12 cellular contexts compared by ENCODE assay signal in genomic region chr12:75666980-75667359, GRCh38.
DNase-seq lines count a peak whose midpoint lies in the region; ATAC-seq, FAIRE-seq and TF ChIP-seq lines count a peak whose summit lies in the region.
"Had no signal": no experiment of that assay in that cellular context is flagged by ENCODE, and none has a peak within 500 bp of the region (broad histone marks: within the 10 kb centered on the region; RNA-seq: fewer than 3 reads in every experiment).

No MANE protein-coding gene starts in this region.

- no peak for TF ChIP-seq CTCF in bronchial epithelial cell (IDR thresholded peaks at IDR 0.05; ENCODE audit: insufficient read depth, low read length, severe bottlenecking)

- ATAC-seq in GM18867 (IDR thresholded peaks at IDR 0.05; ENCODE audit: unreplicated experiment) (no peak), GM21390 (IDR thresholded peaks at IDR 0.05; ENCODE audit: unreplicated experiment) (no peak)
- ATAC-seq: activated T-helper 17 cell treated with anti-CD3 and anti-CD28 coated beads, Interleukin-2, amount 50 U/mL, for 72 hours; naive thymus-derived CD8-positive, alpha-beta T cell had no signal

- peaks cover 31% of the 10 kb centered on the region for H3K4me1 ChIP-seq in mesodermal cell (ENCODE audit: control insufficient read depth, insufficient read depth, low read length, poor library complexity, severe bottlenecking)

- no peaks in the 10 kb centered on the region for H3K27me3 ChIP-seq in bronchial epithelial cell (ENCODE audit: control insufficient read depth, insufficient read depth, low read length)
- H3K27me3 ChIP-seq: transverse colon had no signal

- DNase-seq in HCEC 1CT (peak; percentile 73), bronchial epithelial cell (ENCODE audit: low read depth) (peak; percentile 18), urothelium cell line (ENCODE audit: low spot score) (peak; percentile 13), NAMALWA (ENCODE audit: low spot score) (no peak)
- DNase-seq: GDM1; naive thymus-derived CD8-positive, alpha-beta T cell; RPMI8226; transverse colon had no signal

- FAIRE-seq in bronchial epithelial cell (lab: Jason Lieb, UNC) = no peak
- FAIRE-seq in urothelium cell line (lab: Jason Lieb, UNC) = no peak

- H3K9me3 ChIP-seq in mesodermal cell (ENCODE audit: control insufficient read depth, low read length) = no peaks in the 10 kb centered on the region
- H3K9me3 ChIP-seq: transverse colon had no signal

- H3K36me3 ChIP-seq in bronchial epithelial cell (ENCODE audit: control insufficient read depth, insufficient read depth, low read length) (no peaks in the 10 kb centered on the region), mesodermal cell (ENCODE audit: control insufficient read depth, insufficient read depth, low read length) (no peaks in the 10 kb centered on the region)
- H3K36me3 ChIP-seq: transverse colon had no signal

- peak overlapping the region; percentile 11 for H3K27ac ChIP-seq in mesodermal cell (ENCODE audit: low read depth, low read length, severe bottlenecking)

- WGBS in mesodermal cell (ENCODE audit: insufficient coverage in 2 of 2), 2 experiments = 53 to 100% methylated on average over 1 to 2 of the region's 2 CpGs

- no peak overlapping the region for H3K4me3 ChIP-seq in bronchial epithelial cell (ENCODE audit: low read depth, low read length)
- H3K4me3 ChIP-seq in mesodermal cell (ENCODE audit: extremely low read depth, insufficient read depth, low read length, poor library complexity, severe bottlenecking) = no peak overlapping the region
- H3K4me3 ChIP-seq: transverse colon had no signal
